In genomic region chr5:55037046-55037771, GRCh38 we compare ENCODE assay signal across 10 cellular contexts. TPM values are rescaled to one million over a fixed set of nuclear protein-coding genes. Genes with fewer than 3 reads are reported as not detected.
DNase-seq lines count a peak whose midpoint lies in the region; ATAC-seq and TF ChIP-seq lines count a peak whose summit lies in the region.
"Had no signal": no experiment of that assay in that cellular context is flagged by ENCODE, and none has a peak within 500 bp of the region (broad histone marks: within the 10 kb centered on the region; RNA-seq: fewer than 3 reads in every experiment).

No MANE protein-coding gene starts in this region.

- 70 to 72% methylated on average over 7 of the region's 7 CpGs for WGBS in aorta, 2 donors

- no peaks in the 10 kb centered on the region for H3K27me3 ChIP-seq in aorta (ENCODE audit: control insufficient read depth in 1 of 2, insufficient read depth in 2 of 2, low read length in 1 of 2)
- H3K27me3 ChIP-seq: esophagus muscularis mucosa, upper lobe of left lung had no signal

- H3K4me3 ChIP-seq in AG10803 (ENCODE audit: low read length) (no peak overlapping the region), aorta (ENCODE audit: low read length in 2 of 2) (no peak overlapping the region)
- H3K4me3 ChIP-seq: esophagus muscularis mucosa, upper lobe of left lung had no signal

- peak; percentile 22; the same call in 1 of the 2 replicates for TF ChIP-seq CTCF in AG10803 (conservative IDR thresholded peaks at IDR 0.05; ENCODE audit: low read length)

- intact Hi-C loops in aorta (cut with DNase I), result no loop called here

- no peak for TF ChIP-seq POLR2A in erythroblast (IDR thresholded peaks at IDR 0.05; ENCODE audit: low read length)

- DNase-seq in AG10803 (ENCODE audit: low read depth) (peak; percentile 15), LHCN-M2 (ENCODE audit: low read depth) (peak; percentile 58), myocyte (ENCODE audit: low read depth) (peak; percentile 51), erythroblast (lab: John Stamatoyannopoulos, UW) (no peak), aorta (no peak), D341Med (ENCODE audit: low spot score) (no peak)
- DNase-seq in activated T-helper 9 cell treated with anti-CD3 and anti-CD28 coated beads, Interleukin-2, amount 50 U/mL, for 16 hours (ENCODE audit: low read depth), result peak; percentile 31

- H3K36me3 ChIP-seq in aorta (ENCODE audit: control insufficient read depth in 1 of 2, insufficient read depth in 2 of 2, low read length in 1 of 2), result no peaks in the 10 kb centered on the region
- H3K36me3 ChIP-seq: esophagus muscularis mucosa, upper lobe of left lung had no signal

- no peaks in the 10 kb centered on the region for H3K9me3 ChIP-seq in aorta (ENCODE audit: control insufficient read depth, low read length)
- H3K9me3 ChIP-seq: esophagus muscularis mucosa, upper lobe of left lung had no signal

- H3K27ac ChIP-seq in aorta (ENCODE audit: low read depth in 1 of 2, low read length in 2 of 2), result no peak overlapping the region
- H3K27ac ChIP-seq: esophagus muscularis mucosa had no signal

- ATAC-seq in HG02981 (IDR thresholded peaks at IDR 0.05; ENCODE audit: unreplicated experiment), result no peak
- ATAC-seq in aorta (ENCODE audit: low FRiP score), result no peak

- H3K4me1 ChIP-seq in aorta (ENCODE audit: control insufficient read depth in 1 of 2, insufficient read depth in 2 of 2, low read length in 2 of 2), result no peaks in the 10 kb centered on the region
- H3K4me1 ChIP-seq: esophagus muscularis mucosa, upper lobe of left lung had no signal

RNA-seq across cellular contexts. Expression of gene GZMK, which starts 13.2 kb away (rescaled TPM):
- total RNA-seq in LHCN-M2 (2014; rRNA removed) (not detected in 2 replicates), myocyte (not detected in 2 replicates), aorta (1 to 10 TPM; 1.7 to 1.9 TPM)
- polyA plus RNA-seq in LHCN-M2 (2012), result not detected
- polyA plus RNA-seq in myocyte (2012), result not detected
- polyA plus RNA-seq in aorta, result 1 to 10 TPM in 1 of 2 donors, under 1 TPM in 1; 0.31 to 4.1 TPM

RNA-seq across cellular contexts. Expression of gene ESM1, which starts 51.8 kb away (rescaled TPM):
- 0.98 and 6.7 TPM in 2 replicates for total RNA-seq in LHCN-M2 (2014; rRNA removed)
- 0.64 TPM for polyA plus RNA-seq in LHCN-M2 (2012)
- not detected in 2 replicates for total RNA-seq in myocyte
- polyA plus RNA-seq in myocyte (2012), result 0.63 TPM
- 1 to 10 TPM in 1 of 2 donors, under 1 TPM in 1; 0.49 to 1.1 TPM for total RNA-seq in aorta
- 1 to 10 TPM in 1 of 2 donors, under 1 TPM in 1; 0.59 to 1.9 TPM for polyA plus RNA-seq in aorta

Comparison
In these comparisons a context has a peak if more than half of its experiments do, and no peak if none do; other contexts are left out.
1. DNase-seq: peak in AG10803 (single experiment), LHCN-M2 (single experiment), activated T-helper 9 cell treated with anti-CD3 and anti-CD28 coated beads, Interleukin-2, amount 50 U/mL, for 16 hours (single experiment) and myocyte (single experiment); none in erythroblast (0 of 2), aorta (0 of 2) and D341Med (single experiment).